1 cellular context compared by ENCODE assay signal in the genomic region with DNA sequence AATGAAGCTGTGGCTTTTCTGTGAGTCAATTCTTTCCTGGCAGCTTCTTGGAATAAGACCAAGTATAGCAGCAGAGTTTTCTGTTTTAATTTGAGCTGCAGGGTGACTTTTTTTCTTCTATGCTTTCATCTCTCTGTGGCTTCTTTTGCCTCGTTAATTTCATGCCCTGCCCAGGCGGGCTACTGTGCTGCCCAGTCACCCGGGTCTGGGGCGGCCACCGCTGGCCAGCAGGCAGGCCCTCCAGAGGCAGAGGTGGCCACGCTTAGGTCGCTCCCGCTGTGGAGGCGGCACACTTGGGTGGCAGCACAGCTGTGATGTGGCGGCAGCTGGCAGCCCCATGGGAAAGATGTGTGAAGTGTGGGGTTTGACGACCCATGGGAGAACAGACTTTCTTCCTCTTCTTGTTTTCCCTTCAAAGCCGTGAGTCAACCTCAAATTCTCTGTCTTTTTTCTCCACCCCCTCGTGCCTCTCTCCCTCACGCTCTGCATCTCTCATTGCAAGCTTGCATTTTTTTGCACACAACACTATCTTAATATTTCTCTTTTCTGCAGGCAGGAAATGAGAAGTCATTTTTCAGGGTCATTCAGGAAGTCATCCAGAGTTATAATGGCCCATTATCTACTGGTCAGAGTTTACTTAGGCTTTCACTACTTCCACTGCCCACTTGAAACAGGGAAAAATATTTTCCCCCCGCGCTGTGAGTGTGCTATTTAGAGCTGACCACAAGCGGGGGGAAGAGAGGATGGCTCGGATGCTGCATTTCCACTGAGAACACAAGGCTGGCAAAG.
TF ChIP-seq lines count a peak whose summit lies in the region.

No MANE protein-coding gene starts in this region.

TF ChIP-seq in IMR-90, 13 proteins besides CTCF, POLR2A, EP300 and RAD21 (continued from another document):
- TF ChIP-seq ELK1 (IDR thresholded peaks at IDR 0.05; ENCODE audit: borderline replicate concordance, low read depth, low read length) (no peak), MAFK (IDR thresholded peaks at IDR 0.05; ENCODE audit: low read depth, low read length) (peak; percentile 94), NFE2L2 (IDR thresholded peaks at IDR 0.05; ENCODE audit: low read depth, low read length) (peak; percentile 19; the same call in 1 of the 2 replicates)
